ENCODE assay signal across 23 cellular contexts in genomic region chr2:96664366-96664765, GRCh38. TPM values are rescaled to one million over a fixed set of nuclear protein-coding genes. Genes with fewer than 3 reads are reported as not detected.
A peak's percentile ranks its signal among the peaks of the same experiment; 100 is the strongest.
DNase-seq lines count a peak whose midpoint lies in the region; ATAC-seq and TF ChIP-seq lines count a peak whose summit lies in the region.
"Had no signal": no experiment of that assay in that cellular context is flagged by ENCODE, and none has a peak within 500 bp of the region (broad histone marks: within the 10 kb centered on the region; RNA-seq: fewer than 3 reads in every experiment).

No MANE protein-coding gene starts in this region.

- H3K4ac ChIP-seq in mesenchymal stem cell (ENCODE audit: low read depth in 1 of 2, low read length in 2 of 2), result no peak overlapping the region

- DNase-seq in cardiac muscle cell (ENCODE audit: low read depth in 1 of 2, low spot score in 1 of 2) (no peak), left ventricle myocardium superior (no peak), choroid plexus epithelial cell (ENCODE audit: low read depth) (peak; percentile 31), mesenchymal stem cell (no peak), vagina (ENCODE audit: extremely low spot score in 2 of 2) (no peak), testis (no peak), mesothelial cell of epicardium (ENCODE audit: low spot score in 2 of 2, unreplicated experiment in 2 of 2) (no peak)
- DNase-seq: activated CD4-positive, CD25-positive, alpha-beta regulatory T cell treated with anti-CD3 and anti-CD28 coated beads, Interleukin-2, amount 50 U/mL, for 72 hours; activated CD8-positive, alpha-beta memory T cell treated with anti-CD3 and anti-CD28 coated beads for 24 hours; DMS153; H9; MM.1S; NCI-H1930; NCI-H446 treated with DMSO at 0.1 percent for 48 hours; occipital lobe; right cardiac atrium; stimulated activated naive CD4-positive, alpha-beta T cell had no signal

- intact Hi-C loops in left ventricle myocardium superior (cut with micrococcal nuclease) (no loop called here), vagina (cut with DNase I) (no loop called here), testis (cut with DNase I; ENCODE audit: low total_unique reads) (no loop called here)

- H3K27ac Mint-ChIP-seq in mesothelial cell of epicardium, result no peak overlapping the region
- H3K27ac Mint-ChIP-seq: activated naive CD8-positive, alpha-beta T cell; H9 had no signal

- peaks cover 1% of the 10 kb centered on the region for H3K27me3 Mint-ChIP-seq in mesothelial cell of epicardium (ENCODE audit: low read depth)
- H3K27me3 Mint-ChIP-seq: activated naive CD8-positive, alpha-beta T cell had no signal

- H2BK15ac ChIP-seq in mesenchymal stem cell (ENCODE audit: low read depth, poor library complexity, severe bottlenecking), result no peak overlapping the region

- H3K18ac ChIP-seq in mesenchymal stem cell (ENCODE audit: low read depth in 1 of 2, low read length in 2 of 2), result no peak overlapping the region

- H3K36me3 Mint-ChIP-seq in mesothelial cell of epicardium, result no peaks in the 10 kb centered on the region
- H3K36me3 Mint-ChIP-seq: activated naive CD8-positive, alpha-beta T cell had no signal

- no peaks in the 10 kb centered on the region for H3K27me3 ChIP-seq in cardiac muscle cell
- peaks cover 0 to 3% of the 10 kb centered on the region in 2 experiments for H3K27me3 ChIP-seq in mesenchymal stem cell (ENCODE audit: control insufficient read depth in 1 of 2, insufficient read depth in 1 of 2, low read length in 2 of 2)
- no peaks in the 10 kb centered on the region for H3K27me3 ChIP-seq in vagina
- H3K27me3 ChIP-seq in testis, result no peaks in the 10 kb centered on the region

- H3K4me2 ChIP-seq in mesenchymal stem cell (ENCODE audit: low read length, poor library complexity, severe bottlenecking), result no peak overlapping the region

- no peak overlapping the region for H4K8ac ChIP-seq in mesenchymal stem cell (ENCODE audit: low read length)

- no peak overlapping the region for H3K14ac ChIP-seq in mesenchymal stem cell (ENCODE audit: low read length in 2 of 2)

- H3K4me3 Mint-ChIP-seq in mesothelial cell of epicardium, result no peak overlapping the region
- H3K4me3 Mint-ChIP-seq: activated naive CD8-positive, alpha-beta T cell; H9 had no signal

- H3K4me3 ChIP-seq in cardiac muscle cell, result no peak overlapping the region
- no peak overlapping the region for H3K4me3 ChIP-seq in choroid plexus epithelial cell (ENCODE audit: low read depth, low read length)
- no peak overlapping the region for H3K4me3 ChIP-seq in mesenchymal stem cell (ENCODE audit: insufficient read depth in 1 of 2, low read depth in 1 of 2, low read length in 2 of 2)
- no peak overlapping the region for H3K4me3 ChIP-seq in vagina
- no peak overlapping the region for H3K4me3 ChIP-seq in testis
- H3K4me3 ChIP-seq: GM12878 had no signal

- peak overlapping the region; percentile 79 for H3K9ac ChIP-seq in mesenchymal stem cell (ENCODE audit: low read length)

- no peaks in the 10 kb centered on the region for H3K79me1 ChIP-seq in mesenchymal stem cell (replicated peaks; ENCODE audit: low read length, poor library complexity, severe bottlenecking)

- no peak overlapping the region for H3K23ac ChIP-seq in mesenchymal stem cell (ENCODE audit: low read length in 2 of 2)

- no peak overlapping the region for H2AFZ ChIP-seq in mesenchymal stem cell (ENCODE audit: low read depth, low read length)

- H2BK5ac ChIP-seq in mesenchymal stem cell (ENCODE audit: low read depth, low read length, poor library complexity, severe bottlenecking), result no peak overlapping the region

- TF ChIP-seq CTCF in cardiac muscle cell (IDR thresholded peaks at IDR 0.05; ENCODE audit: low read depth, low read length), result no peak
- TF ChIP-seq CTCF in choroid plexus epithelial cell (conservative IDR thresholded peaks at IDR 0.05; ENCODE audit: low read depth, low read length), result no peak
- no peak for TF ChIP-seq CTCF in vagina (IDR thresholded peaks at IDR 0.05)
- TF ChIP-seq CTCF in testis (IDR thresholded peaks at IDR 0.05), result no peak
- TF ChIP-seq CTCF in mesothelial cell of epicardium (IDR thresholded peaks at IDR 0.05; ENCODE audit: unreplicated experiment), result no peak

- no peak overlapping the region for H2BK12ac ChIP-seq in mesenchymal stem cell (ENCODE audit: low read length in 2 of 2)

- H3K36me3 ChIP-seq in cardiac muscle cell (no peaks in the 10 kb centered on the region), mesenchymal stem cell (ENCODE audit: control insufficient read depth in 1 of 2, insufficient read depth in 2 of 2, low read depth in 1 of 2, low read length in 2 of 2) (no peaks in the 10 kb centered on the region), vagina (no peaks in the 10 kb centered on the region), testis (ENCODE audit: low read depth, missing control alignments) (no peaks in the 10 kb centered on the region)

- H3K9me3 Mint-ChIP-seq in mesothelial cell of epicardium, result peaks cover 18% of the 10 kb centered on the region

- no peak overlapping the region for H4K91ac ChIP-seq in mesenchymal stem cell (ENCODE audit: low read length)

- no peak overlapping the region for H2BK120ac ChIP-seq in mesenchymal stem cell (ENCODE audit: low read depth, low read length)

- TF ChIP-seq POLR2A in vagina (IDR thresholded peaks at IDR 0.05) (no peak), testis (IDR thresholded peaks at IDR 0.05) (no peak)

- 100% methylated on average over 2 of the region's 3 CpGs for WGBS in mesenchymal stem cell
- 89 to 91% methylated on average over 3 of the region's 3 CpGs for WGBS in testis, 2 donors

- H3K4me1 ChIP-seq in cardiac muscle cell (ENCODE audit: low read depth) (peaks cover 9% of the 10 kb centered on the region), mesenchymal stem cell (ENCODE audit: control insufficient read depth, insufficient read depth, low read depth, low read length) (peaks cover 5% of the 10 kb centered on the region), vagina (peaks cover 16% of the 10 kb centered on the region), testis (no peaks in the 10 kb centered on the region)

- no peaks in the 10 kb centered on the region for H3K9me3 ChIP-seq in cardiac muscle cell (ENCODE audit: low read depth)
- no peaks in the 10 kb centered on the region for H3K9me3 ChIP-seq in mesenchymal stem cell (ENCODE audit: control insufficient read depth, low read length)
- no peaks in the 10 kb centered on the region for H3K9me3 ChIP-seq in vagina
- H3K9me3 ChIP-seq in testis, result no peaks in the 10 kb centered on the region

- ATAC-seq in left ventricle myocardium superior (no peak), HG03342 (IDR thresholded peaks at IDR 0.05; ENCODE audit: unreplicated experiment) (no peak)
- ATAC-seq: GM12878 had no signal

- H2AK5ac ChIP-seq in mesenchymal stem cell (ENCODE audit: low read length, severe bottlenecking), result no peak overlapping the region

- H3K27ac ChIP-seq in cardiac muscle cell (peak overlapping the region; percentile 96), mesenchymal stem cell (ENCODE audit: low read length, poor library complexity, severe bottlenecking) (no peak overlapping the region), vagina (peak overlapping the region; percentile 81), testis (no peak overlapping the region)
- H3K27ac ChIP-seq: C4-2B had no signal

- peaks cover 5% of the 10 kb centered on the region for H3K4me1 Mint-ChIP-seq in mesothelial cell of epicardium
- H3K4me1 Mint-ChIP-seq: H9 had no signal

RNA-seq across cellular contexts. Expression of gene FER1L5, which starts 21.8 kb away (rescaled TPM):
- 0.63 and 2.1 TPM in 2 replicates for total RNA-seq in cardiac muscle cell
- polyA plus RNA-seq in cardiac muscle cell, result 1.9 and 2.6 TPM in 2 replicates
- not detected for total RNA-seq in left ventricle myocardium superior
- 0.01 TPM for polyA plus RNA-seq in mesenchymal stem cell (2013, experiment 1 of 2)
- polyA plus RNA-seq in mesenchymal stem cell (2013, experiment 2 of 2), result not detected
- 0.74 TPM for total RNA-seq in vagina
- 10 to 100 TPM in 1 of 2 donors, 1 to 10 TPM in 1; 7.1 to 15.3 TPM for total RNA-seq in testis
- polyA plus RNA-seq in testis (ENCODE audit: insufficient read depth, low read depth, low replicate concordance), result 15.0 TPM
- total RNA-seq in mesothelial cell of epicardium, result 0.91 to 1.4 TPM (median 1.1 TPM) in 3 replicates
- total RNA-seq: GM12878, lung microvascular endothelial cell, myocyte had no signal
- polyA plus RNA-seq: GM12878 had no signal

RNA-seq across cellular contexts. Expression of gene KANSL3, which starts 26.3 kb away (rescaled TPM):
- total RNA-seq in cardiac muscle cell (56.8 and 59.2 TPM in 2 replicates), left ventricle myocardium superior (30.9 TPM), vagina (41.7 TPM), testis (100 to 1,000 TPM in 1 of 2 donors, 10 to 100 TPM in 1; 78.7 to 102 TPM), mesothelial cell of epicardium (66.0 to 70.2 TPM (median 68.1 TPM) in 3 replicates)
- polyA plus RNA-seq in cardiac muscle cell (40.4 and 41.9 TPM in 2 replicates), testis (ENCODE audit: insufficient read depth, low read depth, low replicate concordance) (108 TPM)
- 10.5 TPM for polyA plus RNA-seq in mesenchymal stem cell (2013, experiment 1 of 2)
- 10.7 TPM for polyA plus RNA-seq in mesenchymal stem cell (2013, experiment 2 of 2)

Comparison
In these comparisons a context has a peak if more than half of its experiments do, and no peak if none do; other contexts are left out.
1. H3K27ac ChIP-seq: peak in cardiac muscle cell (single experiment) and vagina (single experiment); none in mesenchymal stem cell (single experiment) and testis (0 of 2).